Comparison of ENCODE assay signal across 12 cellular contexts in genomic region chr16:69180011-69180338, GRCh38. TPM values are rescaled to one million over a fixed set of nuclear protein-coding genes. Genes with fewer than 3 reads are reported as not detected.
DNase-seq lines count a peak whose midpoint lies in the region; ATAC-seq, FAIRE-seq and TF ChIP-seq lines count a peak whose summit lies in the region.
"Had no signal": no experiment of that assay in that cellular context is flagged by ENCODE, and none has a peak within 500 bp of the region (broad histone marks: within the 10 kb centered on the region; RNA-seq: fewer than 3 reads in every experiment).

No MANE protein-coding gene starts in this region.

- TF ChIP-seq EP300 in gastroesophageal sphincter (IDR thresholded peaks at IDR 0.05): no peak
- TF ChIP-seq EP300 in transverse colon (IDR thresholded peaks at IDR 0.05; ENCODE audit: low read depth): no peak

- DNase-seq in SJCRH30 (no peak), pancreas (no peak), transverse colon (no peak), H4 (ENCODE audit: low spot score) (no peak), HK-2 (ENCODE audit: unreplicated experiment) (no peak)
- DNase-seq in activated CD4-positive, CD25-positive, alpha-beta regulatory T cell treated with anti-CD3 and anti-CD28 coated beads, Interleukin-2, amount 50 U/mL, for 72 hours: no peak
- DNase-seq: activated CD8-positive, alpha-beta T cell treated with anti-CD3 and anti-CD28 coated beads for 36 hours; Karpas-422; NCI-H510A treated with DMSO at 0.1 percent for 48 hours; stimulated activated CD4-positive, alpha-beta T cell treated with anti-CD3 and anti-CD28 coated beads, Interleukin-2, amount 100 ng/mL, for 24 hours had no signal

- TF ChIP-seq CTCF in gastroesophageal sphincter (IDR thresholded peaks at IDR 0.05): no peak
- TF ChIP-seq CTCF in pancreas (IDR thresholded peaks at IDR 0.05): no peak
- TF ChIP-seq CTCF in transverse colon (IDR thresholded peaks at IDR 0.05): no peak

- ATAC-seq in gastroesophageal sphincter (no peak), pancreas (peak in 2 of 4 donors; percentile 2 to 15)
- ATAC-seq: activated CD8-positive, alpha-beta T cell treated with anti-CD3 and anti-CD28 coated beads for 36 hours had no signal

- no peak for FAIRE-seq in pancreas (lab: Jason Lieb, UNC)
- FAIRE-seq: GM12892 had no signal

- H3K36me3 ChIP-seq in SJCRH30 (no peaks in the 10 kb centered on the region), gastroesophageal sphincter (no peaks in the 10 kb centered on the region), pancreas (no peaks in the 10 kb centered on the region), transverse colon (no peaks in the 10 kb centered on the region)

- peak overlapping the region; percentile 37 for H3K27ac ChIP-seq in SJCRH30
- H3K27ac ChIP-seq in gastroesophageal sphincter: peak overlapping the region; percentile 62 to 79 (median 77)
- peak overlapping the region in 3 of 4 donors; percentile 35 to 70 (median 65) for H3K27ac ChIP-seq in pancreas
- H3K27ac ChIP-seq in transverse colon: peak overlapping the region; percentile 66 to 85 (median 81)

- H3K27me3 ChIP-seq in SJCRH30: no peaks in the 10 kb centered on the region
- H3K27me3 ChIP-seq in gastroesophageal sphincter: no peaks in the 10 kb centered on the region
- H3K27me3 ChIP-seq in pancreas: no peaks in the 10 kb centered on the region
- H3K27me3 ChIP-seq in transverse colon: no peaks in the 10 kb centered on the region

- H3K4me3 ChIP-seq in SJCRH30: no peak overlapping the region
- no peak overlapping the region for H3K4me3 ChIP-seq in gastroesophageal sphincter
- H3K4me3 ChIP-seq in pancreas: no peak overlapping the region
- no peak overlapping the region for H3K4me3 ChIP-seq in transverse colon

- no peak for TF ChIP-seq POLR2A in gastroesophageal sphincter (IDR thresholded peaks at IDR 0.05)
- TF ChIP-seq POLR2A in transverse colon (IDR thresholded peaks at IDR 0.05): no peak

- intact Hi-C loops in pancreas (cut with DNase I): no loop called here
- intact Hi-C loops in transverse colon (cut with DNase I; ENCODE audit: low total_unique reads): no loop called here

- in situ Hi-C loops in transverse colon (cut with MboI; ENCODE audit: low pct_ligation_motif_present in 1 of 4, low pct_unique_long_range_greater_than_20kb in 1 of 4, low sequenced_read_pairs in 3 of 4): no loop called here

- H3K4me1 ChIP-seq in SJCRH30 (peaks cover 7% of the 10 kb centered on the region), gastroesophageal sphincter (peaks cover 11 to 83% (median 28%) of the 10 kb centered on the region in 3 donors), pancreas (peaks cover 16 to 23% (median 20%) of the 10 kb centered on the region in 3 donors), transverse colon (peaks cover 18 to 28% (median 25%) of the 10 kb centered on the region in 4 donors)

- H3K9me3 ChIP-seq in SJCRH30 (replicated peaks): no peaks in the 10 kb centered on the region
- no peaks in the 10 kb centered on the region for H3K9me3 ChIP-seq in gastroesophageal sphincter
- no peaks in the 10 kb centered on the region for H3K9me3 ChIP-seq in pancreas
- no peaks in the 10 kb centered on the region for H3K9me3 ChIP-seq in transverse colon

RNA-seq across cellular contexts. Expression of gene SNTB2, which starts 7.0 kb away (rescaled TPM):
- total RNA-seq in SJCRH30 (2014; rRNA removed; shearing (Covaris generic)): 12.5 and 14.0 TPM in 2 replicates
- total RNA-seq in gastroesophageal sphincter (100 to 1,000 TPM in 1 of 4 donors, 10 to 100 TPM in 3; 39.1 to 137 (median 43.0) TPM), pancreas (10 to 100 TPM in 4 of 6 donors, 1 to 10 TPM in 2; 7.4 to 18.2 (median 12.7) TPM), transverse colon (10 to 100 TPM; 14.2 to 31.4 (median 24.1) TPM)
- polyA plus RNA-seq in pancreas: 1 to 10 TPM; 2.7 to 3.1 TPM
- 15.1 and 22.4 TPM in 2 replicates for total RNA-seq in H4 (2014; rRNA removed; shearing (Covaris generic))

RNA-seq across cellular contexts. Expression of gene UTP4, which starts 47.5 kb away (rescaled TPM):
- 23.8 and 31.4 TPM in 2 replicates for total RNA-seq in SJCRH30 (2014; rRNA removed; shearing (Covaris generic))
- 10 to 100 TPM; 16.4 to 36.2 (median 25.8) TPM for total RNA-seq in gastroesophageal sphincter
- total RNA-seq in pancreas: 10 to 100 TPM; 21.2 to 29.0 (median 23.1) TPM
- 10 to 100 TPM; 11.6 to 19.1 TPM for polyA plus RNA-seq in pancreas
- total RNA-seq in transverse colon: 10 to 100 TPM; 10.1 to 79.4 (median 17.6) TPM
- 16.3 and 22.7 TPM in 2 replicates for total RNA-seq in H4 (2014; rRNA removed; shearing (Covaris generic))

RNA-seq across cellular contexts. Expression of gene CHTF8, which starts 47.6 kb away (rescaled TPM):
- 38.2 and 42.3 TPM in 2 replicates for total RNA-seq in SJCRH30 (2014; rRNA removed; shearing (Covaris generic))
- total RNA-seq in gastroesophageal sphincter: 100 to 1,000 TPM in 1 of 4 donors, 10 to 100 TPM in 3; 44.0 to 102 (median 61.9) TPM
- total RNA-seq in pancreas: 10 to 100 TPM; 32.9 to 74.5 (median 43.7) TPM
- polyA plus RNA-seq in pancreas: 10 to 100 TPM; 21.7 to 40.3 TPM
- 100 to 1,000 TPM in 1 of 4 donors, 10 to 100 TPM in 3; 49.2 to 207 (median 68.9) TPM for total RNA-seq in transverse colon
- 59.1 and 59.3 TPM in 2 replicates for total RNA-seq in H4 (2014; rRNA removed; shearing (Covaris generic))
